ENCODE assay signal across 23 cellular contexts in the genomic region with DNA sequence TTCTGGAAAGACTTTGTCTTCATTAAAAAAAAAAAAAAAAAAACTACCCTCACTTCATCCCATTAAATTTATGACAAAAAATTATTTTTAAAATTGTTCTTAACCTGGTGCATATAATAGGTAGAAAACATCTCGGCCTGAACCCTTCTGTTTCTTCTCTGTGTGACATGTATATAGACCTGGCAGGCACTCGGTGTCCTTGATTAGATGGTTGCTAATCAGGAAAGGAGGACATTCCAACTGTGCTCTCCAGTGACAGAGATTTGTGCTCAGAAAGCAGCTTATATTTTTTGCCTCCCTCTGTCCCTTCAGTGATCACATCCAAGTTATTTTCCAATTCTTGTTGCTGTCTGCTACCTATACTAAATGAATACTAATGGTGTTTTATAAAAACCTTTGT.
"Had no signal": no experiment of that assay in that cellular context is flagged by ENCODE, and none has a peak within 500 bp of the region (broad histone marks: within the 10 kb centered on the region; RNA-seq: fewer than 3 reads in every experiment).

No MANE protein-coding gene starts in this region.

- ATAC-seq: activated CD8-positive, alpha-beta memory T cell treated with anti-CD3 and anti-CD28 coated beads, Interleukin-2, amount 10 ng/mL, durations not matched to agents 7 days and 5 days; Panc1; T-helper 17 cell; WTC11 had no signal

- DNase-seq: activated CD4-positive, alpha-beta T cell treated with anti-CD3 and anti-CD28 coated beads for 48 hours; activated CD4-positive, alpha-beta T cell treated with anti-CD3 and anti-CD28 coated beads, Interleukin-2, amount 50 U/mL, for 4 hours; activated CD4-positive, CD25-positive, alpha-beta regulatory T cell treated with anti-CD3 and anti-CD28 coated beads, Interleukin-2, amount 50 U/mL, for 72 hours; activated CD8-positive, alpha-beta memory T cell treated with anti-CD3 and anti-CD28 coated beads, Interleukin-2, amount 10 ng/mL, durations not matched to agents 7 days and 5 days; activated effector memory CD4-positive, alpha-beta T cell treated with Interleukin-2 at 50 U/mL for 16 hours; activated naive CD4-positive, alpha-beta T cell; activated T-cell treated with anti-CD3 and anti-CD28 coated beads, Interleukin-2, amount 50 U/mL, for 24 hours; aorta; KG1; NCI-H1048; NCI-H187 treated with DMSO at 0.1 percent for 48 hours; NCI-H2171; NCI-H345; NCI-H510A; NCI-H526 treated with DMSO at 0.1 percent for 48 hours; NK-92 treated with Interleukin-12 subunit alpha and Interleukin-12 subunit beta, amount 100 ng/mL, for 24 hours; OCI-M1; RPMI8226; SHP77; T-helper 17 cell; T-helper 9 cell had no signal
